Comparison of ENCODE assay signal across 8 cellular contexts in the genomic region with DNA sequence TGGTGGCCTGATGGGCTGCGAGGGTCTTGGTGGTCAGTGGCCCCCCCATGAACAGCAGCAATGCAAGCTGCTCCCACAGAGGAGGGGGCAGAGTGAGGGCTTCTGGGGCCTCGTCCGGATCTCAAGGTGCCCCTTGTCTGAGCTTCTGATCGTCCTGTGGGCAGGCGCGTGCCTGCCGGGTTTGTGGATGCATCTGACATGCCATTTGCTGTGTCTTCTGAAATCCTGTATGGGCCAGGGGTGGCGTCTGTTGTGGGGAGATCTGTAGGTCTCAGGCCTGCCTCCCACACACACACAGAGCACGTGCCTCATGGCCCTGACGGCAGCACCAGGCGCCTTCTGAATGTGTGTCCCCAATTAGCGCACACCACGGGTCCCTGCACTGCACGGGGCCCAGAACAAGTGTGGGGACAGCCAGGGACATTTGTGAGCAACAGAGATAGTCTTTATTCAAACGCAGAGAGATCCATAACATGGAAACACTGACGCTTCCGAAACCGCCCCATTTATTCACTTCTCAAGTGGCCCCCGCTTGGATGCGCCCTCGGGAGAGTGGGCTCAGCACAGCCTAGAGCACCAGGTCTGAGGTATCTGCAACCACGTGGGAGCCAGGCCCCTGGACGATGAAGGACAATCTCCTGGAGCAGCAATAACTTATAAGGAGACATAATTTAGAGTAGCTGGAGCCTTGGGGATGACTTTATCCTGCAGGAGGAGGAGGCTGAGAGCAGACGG. TPM values are rescaled to one million over a fixed set of nuclear protein-coding genes. Genes with fewer than 3 reads are reported as not detected.
DNase-seq lines count a peak whose midpoint lies in the region; ATAC-seq, FAIRE-seq and TF ChIP-seq lines count a peak whose summit lies in the region.

No MANE protein-coding gene starts in this region.

- DNase-seq in A673 (ENCODE audit: low spot score) (no peak), GM23248 (no peak), HepG2 (ENCODE audit: low spot score) (no peak), ACHN (no peak), NCI-H1694 (lab: John Stamatoyannopoulos, UW) (no peak), AG20443 (ENCODE audit: low spot score) (no peak), pons (ENCODE audit: low spot score) (no peak)
- DNase-seq in activated CD4-positive, alpha-beta memory T cell treated with anti-CD3 and anti-CD28 coated beads for 36 hours = no peak

- intact Hi-C loops in A673 (cut with micrococcal nuclease; ENCODE audit: unreplicated experiment) (loop anchor here (5.0 kb wide), 2 partner anchors 101 to 181 kb away; partner anchors contain the start of gene UVSSA), HepG2 (cut with micrococcal nuclease; ENCODE audit: unreplicated experiment) (loop anchor here (1.0 kb wide), 1 partner anchor 102 kb away; no protein-coding TSS in a partner anchor)
- intact Hi-C loops in activated CD4-positive, alpha-beta memory T cell treated with anti-CD3 and anti-CD28 coated beads for 36 hours (cut with micrococcal nuclease) = loop anchor here (1.0 to 2.0 kb wide), 7 partner anchors 36 to 185 kb away; partner anchors contain the start of genes CTBP1, MAEA and UVSSA

- H3K27ac ChIP-seq in A673 (ENCODE audit: low read depth, low read length, poor library complexity, severe bottlenecking) = no peak overlapping the region
- H3K27ac ChIP-seq in GM23248 = no peak overlapping the region
- no peak overlapping the region for H3K27ac ChIP-seq in HepG2 (ENCODE audit: extremely low read length, insufficient read depth, low read length)

- no peaks in the 10 kb centered on the region for H3K9me2 ChIP-seq in GM23248 (ENCODE audit: insufficient read depth)

- H3K4me3 Mint-ChIP-seq in activated CD4-positive, alpha-beta memory T cell treated with anti-CD3 and anti-CD28 coated beads for 36 hours = peak overlapping the region; percentile 74

- H3K4me2 ChIP-seq in GM23248 (ENCODE audit: unreplicated experiment) = peak overlapping the region; percentile 98
- 0 out of 2 replicates have a peak overlapping the region, but pooled peaks have one; percentile 1 for H3K4me2 ChIP-seq in HepG2 (ENCODE audit: low read depth, low read length)

- in situ Hi-C loops in GM23248 (cut with MboI) = no loop called here
- in situ Hi-C loops in HepG2 (cut with HindIII; ENCODE audit: extremely low pct_ligation_motif_present, low pct_unique_long_range_greater_than_20kb) = no loop called here
- in situ Hi-C loops in ACHN (cut with HindIII; ENCODE audit: low pct_ligation_motif_present, low pct_unique_long_range_greater_than_20kb, low sequenced_read_pairs) = no loop called here

- H3K9ac ChIP-seq in GM23248 = no peak overlapping the region
- H3K9ac ChIP-seq in HepG2 (ENCODE audit: insufficient read depth, low read depth, low read length) = no peak overlapping the region

- POLR2A ChIA-PET in A673 (lab: Charles Lee; ENCODE audit: low non-redundant PET) (no interaction called here), HepG2 (lab: Yijun Ruan, JAX) (no interaction called here)
- POLR2A ChIA-PET in activated CD4-positive, alpha-beta memory T cell treated with anti-CD3 and anti-CD28 coated beads for 36 hours (lab: Charles Lee) = interaction anchor here (1.5 kb wide), 2 partner anchors 35 to 82 kb away, joined by 6 read pairs; partner anchors contain the start of gene CTBP1

- peak overlapping the region; percentile 99; the same call in 1 of the 2 replicates for H2AFZ ChIP-seq in GM23248
- H2AFZ ChIP-seq in HepG2 (ENCODE audit: low read length) = no peak overlapping the region

- H3F3A ChIP-seq in GM23248 (ENCODE audit: insufficient read depth) = no peaks in the 10 kb centered on the region

- TF ChIP-seq RAD21 in HepG2 (CRISPR knock-in tag; IDR thresholded peaks at IDR 0.05) = no peak

- TF ChIP-seq POLR2A in HepG2 (IDR thresholded peaks at IDR 0.05; ENCODE audit: insufficient read depth in 1 of 2, low read depth in 2 of 2, low read length in 2 of 2) = no peak

- no peaks in the 10 kb centered on the region for H3K79me2 ChIP-seq in GM23248 (ENCODE audit: insufficient read depth)
- no peaks in the 10 kb centered on the region for H3K79me2 ChIP-seq in HepG2 (ENCODE audit: insufficient read depth, low read length)

- peaks cover 15% of the 10 kb centered on the region for H3K4me1 Mint-ChIP-seq in activated CD4-positive, alpha-beta memory T cell treated with anti-CD3 and anti-CD28 coated beads for 36 hours (ENCODE audit: low read depth)

- BruUV-seq in A673 (replicated peaks; lab: Mats Ljungman, UMichigan) (no TSS peak), HepG2 (replicated peaks; lab: Mats Ljungman, UMichigan) (no TSS peak)

- WGBS in GM23248 (ENCODE audit: low coverage in 1 of 2, low lambda C conversion rate in 2 of 2, missing lambda C conversion rate in 2 of 2), 2 experiments = 47 to 52% methylated on average over 24 of the region's 24 CpGs
- WGBS in HepG2 (ENCODE audit: low lambda C conversion rate) = 58% methylated on average over 9 of the region's 24 CpGs

- peaks cover 12% of the 10 kb centered on the region for H3K27me3 Mint-ChIP-seq in activated CD4-positive, alpha-beta memory T cell treated with anti-CD3 and anti-CD28 coated beads for 36 hours

- CTCF ChIA-PET in A673 (lab: Charles Lee) = no interaction called here
- CTCF ChIA-PET in activated CD4-positive, alpha-beta memory T cell treated with anti-CD3 and anti-CD28 coated beads for 36 hours (lab: Charles Lee) = interaction anchor here (0.6 to 5.0 kb wide), 21 partner anchors 10 to 186 kb away, joined by 3 to 62 read pairs (median 6); no protein-coding TSS in a partner anchor
- CTCF ChIA-PET in HepG2 (lab: Yijun Ruan, JAX; ENCODE audit: low intra/inter-chr PET ratio, low total read pairs) = interaction anchor here (1.1 to 1.5 kb wide), 2 partner anchors 101 to 119 kb away, joined by 3 to 4 read pairs; no protein-coding TSS in a partner anchor

- no peak overlapping the region for H3K27ac Mint-ChIP-seq in activated CD4-positive, alpha-beta memory T cell treated with anti-CD3 and anti-CD28 coated beads for 36 hours

- peaks cover 4% of the 10 kb centered on the region for H3K4me1 ChIP-seq in A673 (ENCODE audit: insufficient read depth, low read length, poor library complexity, severe bottlenecking)
- no peaks in the 10 kb centered on the region for H3K4me1 ChIP-seq in GM23248 (ENCODE audit: insufficient read depth)
- peaks cover 11% of the 10 kb centered on the region; the same call in 1 of the 2 replicates for H3K4me1 ChIP-seq in HepG2 (ENCODE audit: insufficient read depth, low read length)

- FAIRE-seq in HepG2 (lab: Jason Lieb, UNC) = no peak

- no peak for TF ChIP-seq CTCF in A673 (conservative IDR thresholded peaks at IDR 0.05; ENCODE audit: low read depth, low read length)
- TF ChIP-seq CTCF in HepG2 (CRISPR knock-in tag; IDR thresholded peaks at IDR 0.05) = no peak

- no peaks in the 10 kb centered on the region for H3K36me3 ChIP-seq in A673 (ENCODE audit: insufficient read depth, low read length, poor library complexity, severe bottlenecking)
- no peaks in the 10 kb centered on the region for H3K36me3 ChIP-seq in GM23248 (ENCODE audit: low read depth)
- H3K36me3 ChIP-seq in HepG2 (replicated peaks in 1 of 2; ENCODE audit: control insufficient read depth in 1 of 2, insufficient read depth in 2 of 2, low read length in 2 of 2) = peaks cover 3 to 9% of the 10 kb centered on the region in 2 experiments; a peak in 2 of 5 replicates

- H3K9me3 ChIP-seq in A673 (ENCODE audit: low read depth, low read length, poor library complexity, severe bottlenecking) (no peaks in the 10 kb centered on the region), GM23248 (ENCODE audit: low read depth) (no peaks in the 10 kb centered on the region), HepG2 (ENCODE audit: low read length) (no peaks in the 10 kb centered on the region)

- no peaks in the 10 kb centered on the region for H3K9me3 Mint-ChIP-seq in activated CD4-positive, alpha-beta memory T cell treated with anti-CD3 and anti-CD28 coated beads for 36 hours

- H3K27me3 ChIP-seq in A673 (replicated peaks; ENCODE audit: insufficient read depth, low read depth, low read length, poor library complexity) (peaks cover 16% of the 10 kb centered on the region), GM23248 (replicated peaks; ENCODE audit: insufficient read depth) (peaks cover 5% of the 10 kb centered on the region), HepG2 (ENCODE audit: control insufficient read depth in 1 of 2, insufficient read depth in 2 of 2, low read length in 2 of 2) (peaks cover 2 to 6% of the 10 kb centered on the region in 2 experiments; a peak in 3 of 5 replicates)

- peak; percentile 16 for ATAC-seq in HepG2

- peak overlapping the region; percentile 67 for H3K4me3 ChIP-seq in A673 (ENCODE audit: low read depth, low read length, poor library complexity, severe bottlenecking)
- H3K4me3 ChIP-seq in GM23248 = peak overlapping the region; percentile 87; the same call in 1 of the 2 replicates
- H3K4me3 ChIP-seq in HepG2 (replicated peaks in 1 of 3; ENCODE audit: insufficient read depth in 1 of 3, low read depth in 2 of 3, low read length in 3 of 3) = no peak overlapping the region

- TF ChIP-seq EP300 in HepG2 (IDR thresholded peaks at IDR 0.05; ENCODE audit: low read depth in 2 of 2, low read length in 2 of 2) = no peak
- no peak for TF ChIP-seq EP300 in HepG2 (CRISPR knock-in tag; IDR thresholded peaks at IDR 0.05; ENCODE audit: borderline replicate concordance)

- H3K36me3 Mint-ChIP-seq in activated CD4-positive, alpha-beta memory T cell treated with anti-CD3 and anti-CD28 coated beads for 36 hours = no peaks in the 10 kb centered on the region

- no peaks in the 10 kb centered on the region for H4K20me1 ChIP-seq in GM23248 (ENCODE audit: insufficient read depth)
- H4K20me1 ChIP-seq in HepG2 (ENCODE audit: insufficient read depth, low read length) = no peaks in the 10 kb centered on the region

RNA-seq across cellular contexts. Expression of gene SPON2, which starts 5.7 kb away (rescaled TPM):
- total RNA-seq in A673 (2021) (2.3 and 4.8 TPM in 2 replicates), HepG2 (2016; rRNA removed; fragmentation: Illumina TruSeq; extraction: Trizol) (12.5 and 17.4 TPM in 2 replicates)
- 3.4 and 6.2 TPM in 2 replicates for total RNA-seq in GM23248 (2014; rRNA removed; shearing (Covaris generic))
- polyA plus RNA-seq in GM23248 (2016; fragmentation: Nextera tagmentation; extraction: Ambion mirVana) (5.3 and 5.7 TPM in 2 replicates), HepG2 (2011; rRNA removed) (55.2 and 80.8 TPM in 2 replicates)
- 1 to 10 TPM; 9.0 to 9.5 TPM for total RNA-seq in activated CD4-positive, alpha-beta memory T cell treated with anti-CD3 and anti-CD28 coated beads for 36 hours
- total RNA-seq in HepG2 (2016; cell fraction: cytosol; rRNA removed; fragmentation: Illumina TruSeq; extraction: Trizol; ENCODE audit: low read depth) = 4.7 and 5.3 TPM in 2 replicates
- total RNA-seq in HepG2 (2016; cell fraction: insoluble cytoplasmic fraction; rRNA removed; fragmentation: Illumina TruSeq; extraction: Trizol) = 13.2 and 25.5 TPM in 2 replicates
- 9.4 and 9.5 TPM in 2 replicates for total RNA-seq in HepG2 (2016; cell fraction: membrane; rRNA removed; fragmentation: Illumina TruSeq; extraction: Trizol)
- 15.0 and 17.4 TPM in 2 replicates for total RNA-seq in HepG2 (2016; cell fraction: nucleus; rRNA removed; fragmentation: Illumina TruSeq; extraction: Trizol)
- 34.7 and 69.3 TPM in 2 replicates for polyA plus RNA-seq in HepG2 (2011; cell fraction: cytosol; rRNA removed)
- 320 and 335 TPM in 2 replicates for polyA plus RNA-seq in HepG2 (2011; cell fraction: nucleus; rRNA removed)
- 21.8 and 46.8 TPM in 2 replicates for polyA plus RNA-seq in HepG2 (2012)
- polyA plus RNA-seq in HepG2 (2016; cell fraction: cytosol; fragmentation: Illumina TruSeq; extraction: Trizol; ENCODE audit: low read depth) = 3.7 and 4.9 TPM in 2 replicates
- polyA plus RNA-seq in HepG2 (2016; cell fraction: insoluble cytoplasmic fraction; fragmentation: Illumina TruSeq; extraction: Trizol; ENCODE audit: low read depth) = 12.3 and 15.6 TPM in 2 replicates
- polyA plus RNA-seq in HepG2 (2016; cell fraction: membrane; fragmentation: Illumina TruSeq; extraction: Trizol; ENCODE audit: low read depth) = 8.6 and 9.0 TPM in 2 replicates
- 34.9 and 43.2 TPM in 2 replicates for polyA plus RNA-seq in HepG2 (2016; cell fraction: nucleus; fragmentation: Illumina TruSeq; extraction: Trizol; ENCODE audit: insufficient read depth, low read depth)
- polyA minus RNA-seq in HepG2 (2011; rRNA and poly(A)+ RNA removed; ENCODE audit: low replicate concordance) = 0.65 and 46.4 TPM in 2 replicates
- 20.2 and 29.8 TPM in 2 replicates for polyA minus RNA-seq in HepG2 (2011; cell fraction: cytosol; rRNA and poly(A)+ RNA removed)
- 33.9 and 38.4 TPM in 2 replicates for polyA minus RNA-seq in HepG2 (2011; cell fraction: nucleus; rRNA and poly(A)+ RNA removed)

RNA-seq across cellular contexts. Expression of gene RNF212, which starts 53.3 kb away (rescaled TPM):
- total RNA-seq in A673 (2021) (2.4 and 2.8 TPM in 2 replicates), HepG2 (2016; rRNA removed; fragmentation: Illumina TruSeq; extraction: Trizol) (not detected in 2 replicates)
- 0.51 and 2.5 TPM in 2 replicates for total RNA-seq in GM23248 (2014; rRNA removed; shearing (Covaris generic))
- polyA plus RNA-seq in GM23248 (2016; fragmentation: Nextera tagmentation; extraction: Ambion mirVana) (4.9 and 6.0 TPM in 2 replicates), HepG2 (2011; rRNA removed) (not detected in 2 replicates)
- 1 to 10 TPM in 1 of 2 experiments, under 1 TPM in 1; 0.87 to 1.4 TPM for total RNA-seq in activated CD4-positive, alpha-beta memory T cell treated with anti-CD3 and anti-CD28 coated beads for 36 hours
- not detected in 2 replicates for total RNA-seq in HepG2 (2016; cell fraction: cytosol; rRNA removed; fragmentation: Illumina TruSeq; extraction: Trizol; ENCODE audit: low read depth)
- not detected in 2 replicates for total RNA-seq in HepG2 (2016; cell fraction: insoluble cytoplasmic fraction; rRNA removed; fragmentation: Illumina TruSeq; extraction: Trizol)
- not detected in 2 replicates for total RNA-seq in HepG2 (2016; cell fraction: membrane; rRNA removed; fragmentation: Illumina TruSeq; extraction: Trizol)
- not detected in 2 replicates for total RNA-seq in HepG2 (2016; cell fraction: nucleus; rRNA removed; fragmentation: Illumina TruSeq; extraction: Trizol)
- polyA plus RNA-seq in HepG2 (2011; cell fraction: cytosol; rRNA removed) = not detected in 2 replicates
- polyA plus RNA-seq in HepG2 (2011; cell fraction: nucleus; rRNA removed) = not detected in 2 replicates
- polyA plus RNA-seq in HepG2 (2012) = not detected in 2 replicates
- polyA plus RNA-seq in HepG2 (2016; cell fraction: cytosol; fragmentation: Illumina TruSeq; extraction: Trizol; ENCODE audit: low read depth) = not detected in 2 replicates
- not detected in 2 replicates for polyA plus RNA-seq in HepG2 (2016; cell fraction: insoluble cytoplasmic fraction; fragmentation: Illumina TruSeq; extraction: Trizol; ENCODE audit: low read depth)
- polyA plus RNA-seq in HepG2 (2016; cell fraction: membrane; fragmentation: Illumina TruSeq; extraction: Trizol; ENCODE audit: low read depth) = not detected in 2 replicates
- polyA plus RNA-seq in HepG2 (2016; cell fraction: nucleus; fragmentation: Illumina TruSeq; extraction: Trizol; ENCODE audit: insufficient read depth, low read depth) = not detected in 2 replicates
- polyA minus RNA-seq in HepG2 (2011; rRNA and poly(A)+ RNA removed; ENCODE audit: low replicate concordance) = 8.3 TPM in 1 of 2 replicates, not detected in the other
- 0.59 TPM in 1 of 2 replicates, not detected in the other for polyA minus RNA-seq in HepG2 (2011; cell fraction: cytosol; rRNA and poly(A)+ RNA removed)
- not detected in 2 replicates for polyA minus RNA-seq in HepG2 (2011; cell fraction: nucleus; rRNA and poly(A)+ RNA removed)

Comparison
In these comparisons a context has a peak if more than half of its experiments do, and no peak if none do; other contexts are left out.
1. H3K4me3 ChIP-seq: peak in A673 (single experiment) and GM23248 (single experiment); none in HepG2 (0 of 3).